Comparison of ENCODE assay signal across 7 cellular contexts in the genomic region with DNA sequence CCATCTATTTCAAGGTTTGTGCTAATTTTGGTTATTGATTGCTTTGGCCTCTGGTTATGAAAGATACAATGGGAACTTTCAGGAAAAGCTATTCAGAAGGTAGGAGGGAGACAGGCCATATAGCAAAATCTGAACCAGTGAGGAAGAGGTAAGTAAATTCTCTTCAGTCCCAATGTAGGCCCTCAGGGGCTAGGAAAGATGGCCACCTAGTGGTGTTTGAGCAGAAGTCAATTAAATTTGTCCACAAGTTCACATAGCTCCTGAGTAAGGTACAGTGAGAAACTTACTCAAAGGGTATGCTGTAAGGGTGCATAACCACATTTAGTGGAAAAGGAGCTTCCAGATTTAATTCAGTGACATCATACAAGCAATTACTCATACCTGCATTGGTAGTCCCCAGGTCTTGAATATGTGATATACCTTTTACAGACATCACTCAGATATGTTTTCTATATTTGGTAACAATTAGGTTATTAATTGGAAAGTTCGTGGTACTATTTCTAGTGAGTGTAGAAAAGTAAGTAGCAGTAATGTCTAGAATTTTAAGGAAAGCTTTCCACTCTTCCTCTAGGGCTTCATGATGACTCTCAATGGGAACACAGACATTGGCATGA. TPM values are rescaled to one million over a fixed set of nuclear protein-coding genes. Genes with fewer than 3 reads are reported as not detected.
DNase-seq lines count a peak whose midpoint lies in the region; ATAC-seq and TF ChIP-seq lines count a peak whose summit lies in the region.

No MANE protein-coding gene starts in this region.

- 51 to 61% (median 59%) methylated on average over 1 of the region's 1 CpG for WGBS in adrenal gland, 4 donors
- WGBS in spleen, 5 donors: 68 to 81% (median 74%) methylated on average over 1 of the region's 1 CpG

- TF ChIP-seq POLR2A in adrenal gland (IDR thresholded peaks at IDR 0.05) (no peak), spleen (IDR thresholded peaks at IDR 0.05) (no peak)

- H3K4me3 ChIP-seq in adrenal gland (no peak overlapping the region), spleen (no peak overlapping the region)

- ATAC-seq in GM21381 (IDR thresholded peaks at IDR 0.05; ENCODE audit: unreplicated experiment) (peak; percentile 93), HG03575 (IDR thresholded peaks at IDR 0.05; ENCODE audit: extremely low read depth, insufficient number of reproducible peaks, low FRiP score, unreplicated experiment) (peak; percentile 79), left ventricle myocardium superior (peak; percentile 81)

- DNase-seq in GF-D8 (lab: John Stamatoyannopoulos, UW) (peak; percentile 6), NCI-H69 (lab: John Stamatoyannopoulos, UW) (peak; percentile 80), adrenal gland (peak in 6 of 7 donors; percentile 31 to 52 (median 38)), left ventricle myocardium superior (no peak), spleen (no peak)

- no peaks in the 10 kb centered on the region for H3K9me3 ChIP-seq in adrenal gland (replicated peaks in 1 of 3)
- H3K9me3 ChIP-seq in spleen: no peaks in the 10 kb centered on the region

- H3K36me3 ChIP-seq in adrenal gland (replicated peaks in 1 of 2) (no peaks in the 10 kb centered on the region), spleen (no peaks in the 10 kb centered on the region)

- intact Hi-C loops in adrenal gland (cut with DNase I): loop anchor here in 1 of 2 donors (5.0 kb wide), 1 partner anchor 260 kb away; no protein-coding TSS in a partner anchor
- intact Hi-C loops in left ventricle myocardium superior (cut with micrococcal nuclease): loop anchor here (1.0 to 2.0 kb wide), 2 partner anchors 146 to 260 kb away; no protein-coding TSS in a partner anchor
- intact Hi-C loops in spleen (cut with DNase I; ENCODE audit: low total_unique reads): loop anchor here (10.0 kb wide), 1 partner anchor 262 kb away; no protein-coding TSS in a partner anchor

- H3K4me1 ChIP-seq in adrenal gland (replicated peaks in 1 of 2) (peaks cover 0 to 3% of the 10 kb centered on the region in 2 donors), spleen (peaks cover 0 to 1% (median 0%) of the 10 kb centered on the region in 6 donors)

- H3K27me3 ChIP-seq in adrenal gland (no peaks in the 10 kb centered on the region), spleen (replicated peaks in 1 of 7) (peaks cover 0 to 6% (median 0%) of the 10 kb centered on the region in 7 donors)

- TF ChIP-seq CTCF in adrenal gland (IDR thresholded peaks at IDR 0.05) (peak; percentile 58 to 82 (median 77)), spleen (IDR thresholded peaks at IDR 0.05 in 8 of 11, conservative IDR thresholded peaks at IDR 0.05 in 3 of 11) (peak in 10 of 11 experiments; percentile 22 to 67 (median 46))

- H3K27ac ChIP-seq in adrenal gland (no peak overlapping the region), spleen (no peak overlapping the region)

RNA-seq across cellular contexts. Expression of gene FMO1, which starts 21.4 kb away (rescaled TPM):
- total RNA-seq in adrenal gland (10 to 100 TPM in 2 of 8 donors, 1 to 10 TPM in 6; 1.0 to 13.5 (median 7.6) TPM), left ventricle myocardium superior (0.59 TPM), spleen (not detected)
- polyA plus RNA-seq in adrenal gland (1 to 10 TPM; 1.4 to 5.6 (median 2.5) TPM), spleen (under 1 TPM; 0.17 to 0.30 (median 0.22) TPM)

RNA-seq across cellular contexts. Expression of gene FMO2, which starts 41.8 kb away (rescaled TPM):
- 100 to 1,000 TPM in 1 of 8 donors, 10 to 100 TPM in 7; 36.8 to 149 (median 67.3) TPM for total RNA-seq in adrenal gland
- polyA plus RNA-seq in adrenal gland: 10 to 100 TPM; 14.0 to 29.8 (median 24.3) TPM
- total RNA-seq in left ventricle myocardium superior: 53.5 TPM
- total RNA-seq in spleen: 1 to 10 TPM in 5 of 7 donors, under 1 TPM in 1, not detected in 1; 0.40 to 4.6 (median 2.5) TPM
- 1 to 10 TPM in 1 of 3 donors, under 1 TPM in 2; 0.26 to 1.4 (median 0.43) TPM for polyA plus RNA-seq in spleen

Comparison
In these comparisons a context has a peak if more than half of its experiments do, and no peak if none do; other contexts are left out.
1. DNase-seq: peak in GF-D8 (single experiment), NCI-H69 (single experiment) and adrenal gland (6 of 7); none in left ventricle myocardium superior (single experiment) and spleen (single experiment).
2. Peak in every context shown above with its lines, with median percentiles within 50 percentile points of each other: ATAC-seq.